Comparison of ENCODE assay signal across 12 cellular contexts in genomic region chrX:20452487-20452886, GRCh38.
DNase-seq lines count a peak whose midpoint lies in the region; ATAC-seq and TF ChIP-seq lines count a peak whose summit lies in the region.
"Had no signal": no experiment of that assay in that cellular context is flagged by ENCODE, and none has a peak within 500 bp of the region (broad histone marks: within the 10 kb centered on the region; RNA-seq: fewer than 3 reads in every experiment).

No MANE protein-coding gene starts in this region.

- H3K4me3 Mint-ChIP-seq in activated T-helper 2 cell treated with anti-CD3 and anti-CD28 coated beads, Interferon-gamma antibody, Interleukin-2, Interleukin-4, amounts not matched to agents 10 μg/mL and 5 μg/mL and 100 μg/mL, durations not matched to agents 14 hours and 24 hours and 36 hours (ENCODE audit: low read depth), result peak overlapping the region; percentile 31
- H3K4me3 Mint-ChIP-seq: activated naive CD4-positive, alpha-beta T cell treated with anti-CD3 and anti-CD28 coated beads for 36 hours had no signal

- H3K27ac Mint-ChIP-seq in activated T-helper 2 cell treated with anti-CD3 and anti-CD28 coated beads, Interferon-gamma antibody, Interleukin-2, Interleukin-4, amounts not matched to agents 10 μg/mL and 5 μg/mL and 100 μg/mL, durations not matched to agents 14 hours and 24 hours and 36 hours, result peak overlapping the region; percentile 14
- H3K27ac Mint-ChIP-seq: activated naive CD4-positive, alpha-beta T cell treated with anti-CD3 and anti-CD28 coated beads for 36 hours had no signal

- H3K36me3 Mint-ChIP-seq in activated T-helper 2 cell treated with anti-CD3 and anti-CD28 coated beads, Interferon-gamma antibody, Interleukin-2, Interleukin-4, amounts not matched to agents 10 μg/mL and 5 μg/mL and 100 μg/mL, durations not matched to agents 14 hours and 24 hours and 36 hours (ENCODE audit: low read depth), result peaks cover 4% of the 10 kb centered on the region

- no peak for DNase-seq in activated T-helper 2 cell treated with anti-CD3 and anti-CD28 coated beads, Interferon-gamma antibody, Interleukin-2, Interleukin-4, amounts not matched to agents 10 μg/mL and 5 μg/mL and 100 μg/mL, durations not matched to agents 14 hours and 24 hours and 36 hours (ENCODE audit: low spot score)
- DNase-seq in H4 (ENCODE audit: low spot score), result no peak
- DNase-seq in mucosa of descending colon, result no peak
- no peak for DNase-seq in stimulated activated CD4-positive, alpha-beta T cell treated with anti-CD3 and anti-CD28 coated beads, Interleukin-2, amount 100 ng/mL, for 24 hours
- no peak for DNase-seq in activated CD4-positive, alpha-beta T cell treated with anti-CD3 and anti-CD28 coated beads, Interleukin-2, amount 50 U/mL, for 1 hour
- DNase-seq: activated naive CD4-positive, alpha-beta T cell treated with anti-CD3 and anti-CD28 coated beads for 36 hours; heart right ventricle; NCI-H1092 treated with DMSO at 0.1 percent for 48 hours; upper lobe of left lung had no signal

- no peak overlapping the region for H3K4me3 ChIP-seq in mucosa of descending colon
- H3K4me3 ChIP-seq: heart right ventricle, upper lobe of left lung had no signal

- no peaks in the 10 kb centered on the region for H3K4me1 ChIP-seq in mucosa of descending colon (ENCODE audit: low read depth)
- H3K4me1 ChIP-seq: heart right ventricle, upper lobe of left lung had no signal

- intact Hi-C loops in activated T-helper 2 cell treated with anti-CD3 and anti-CD28 coated beads, Interferon-gamma antibody, Interleukin-2, Interleukin-4, amounts not matched to agents 10 μg/mL and 5 μg/mL and 100 μg/mL, durations not matched to agents 14 hours and 24 hours and 36 hours (cut with micrococcal nuclease), result loop anchor here (1.0 kb wide), 1 partner anchor 64 kb away; no protein-coding TSS in a partner anchor
- intact Hi-C loops in mucosa of descending colon (cut with DNase I, micrococcal nuclease), result no loop called here

- no peaks in the 10 kb centered on the region for H3K9me3 ChIP-seq in mucosa of descending colon
- H3K9me3 ChIP-seq: upper lobe of left lung had no signal

- peaks cover 5% of the 10 kb centered on the region for H3K9me3 Mint-ChIP-seq in activated T-helper 2 cell treated with anti-CD3 and anti-CD28 coated beads, Interferon-gamma antibody, Interleukin-2, Interleukin-4, amounts not matched to agents 10 μg/mL and 5 μg/mL and 100 μg/mL, durations not matched to agents 14 hours and 24 hours and 36 hours

- TF ChIP-seq CTCF in mucosa of descending colon (IDR thresholded peaks at IDR 0.05), result no peak

- H3K36me3 ChIP-seq in mucosa of descending colon (ENCODE audit: low read depth), result no peaks in the 10 kb centered on the region
- H3K36me3 ChIP-seq: heart right ventricle, upper lobe of left lung had no signal

- ATAC-seq in GM18502 (IDR thresholded peaks at IDR 0.05; ENCODE audit: poor library complexity, unreplicated experiment), result peak; percentile 50
- ATAC-seq in GM19467 (IDR thresholded peaks at IDR 0.05; ENCODE audit: unreplicated experiment), result peak; percentile 57
- peak; percentile 86 for ATAC-seq in HG03103 (IDR thresholded peaks at IDR 0.05; ENCODE audit: low read depth, unreplicated experiment)
- no peak for ATAC-seq in mucosa of descending colon
- ATAC-seq: heart right ventricle had no signal

- peaks cover 2% of the 10 kb centered on the region for H3K27me3 Mint-ChIP-seq in activated T-helper 2 cell treated with anti-CD3 and anti-CD28 coated beads, Interferon-gamma antibody, Interleukin-2, Interleukin-4, amounts not matched to agents 10 μg/mL and 5 μg/mL and 100 μg/mL, durations not matched to agents 14 hours and 24 hours and 36 hours (ENCODE audit: low read depth)

- peaks cover 43% of the 10 kb centered on the region for H3K4me1 Mint-ChIP-seq in activated T-helper 2 cell treated with anti-CD3 and anti-CD28 coated beads, Interferon-gamma antibody, Interleukin-2, Interleukin-4, amounts not matched to agents 10 μg/mL and 5 μg/mL and 100 μg/mL, durations not matched to agents 14 hours and 24 hours and 36 hours (ENCODE audit: low read depth)
